Comparison of ENCODE assay signal across 12 cellular contexts in the genomic region with DNA sequence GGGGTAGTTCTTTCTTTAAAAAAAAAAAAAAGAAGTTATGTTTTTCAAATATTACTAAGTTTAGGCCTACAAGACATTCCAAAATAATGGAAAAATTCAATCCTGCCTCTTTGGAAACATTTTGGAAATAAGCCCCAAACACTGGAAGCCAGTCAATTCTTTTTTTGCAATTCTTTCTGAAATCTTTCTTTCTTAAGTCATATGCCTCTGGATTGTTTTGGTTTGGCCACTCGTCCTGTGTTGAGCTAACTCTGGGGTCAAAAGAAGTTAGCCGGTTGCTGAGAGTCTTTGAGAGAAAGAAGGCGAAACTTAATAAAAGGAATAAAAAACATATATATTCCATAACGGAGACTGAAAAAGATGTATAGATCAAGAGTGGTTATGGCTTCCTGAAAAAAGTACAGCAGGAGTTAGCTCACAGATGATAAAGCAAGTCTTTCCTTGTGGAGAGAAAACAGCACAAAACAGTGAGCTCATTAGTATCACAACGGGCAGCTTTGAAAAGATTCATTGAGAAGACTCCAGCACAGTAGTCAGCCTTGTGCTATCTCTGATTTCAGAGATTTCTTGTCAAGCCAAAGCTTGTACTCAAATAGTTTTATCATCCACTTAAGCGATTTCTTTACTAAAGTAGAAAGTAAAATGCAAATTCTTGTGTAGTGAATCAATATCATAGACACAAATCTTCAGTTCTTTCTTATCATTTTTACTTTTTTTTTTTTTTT.
DNase-seq lines count a peak whose midpoint lies in the region; ATAC-seq, FAIRE-seq and TF ChIP-seq lines count a peak whose summit lies in the region.
"Had no signal": no experiment of that assay in that cellular context is flagged by ENCODE, and none has a peak within 500 bp of the region (broad histone marks: within the 10 kb centered on the region; RNA-seq: fewer than 3 reads in every experiment).

No MANE protein-coding gene starts in this region.

- no peak overlapping the region for H4K5ac ChIP-seq in mesendoderm (ENCODE audit: low read length)

- no peak for TF ChIP-seq CTCF in fibroblast of mammary gland (conservative IDR thresholded peaks at IDR 0.05; ENCODE audit: control insufficient read depth, insufficient read depth, low read depth, low read length)
- TF ChIP-seq CTCF in thoracic aorta (IDR thresholded peaks at IDR 0.05): no peak

- no peaks in the 10 kb centered on the region for H3K79me2 ChIP-seq in mesendoderm (ENCODE audit: control insufficient read depth, insufficient read depth, low read length)

- FAIRE-seq in GM12892 (lab: Jason Lieb, UNC): no peak

- no peak overlapping the region for H2BK120ac ChIP-seq in mesendoderm (ENCODE audit: low read depth, low read length)

- ATAC-seq in SK-N-SH treated with all-trans-retinoic acid at 6 μM for 48 hours (peak; percentile 55), thoracic aorta (ENCODE audit: insufficient number of reproducible peaks, low FRiP score, low read depth) (peak; percentile 49), GM21447 (IDR thresholded peaks at IDR 0.05; ENCODE audit: unreplicated experiment) (no peak), GM19324 (IDR thresholded peaks at IDR 0.05; ENCODE audit: low FRiP score, unreplicated experiment) (no peak)

- no peak overlapping the region for H2AK5ac ChIP-seq in mesendoderm (ENCODE audit: low read length)

- no CpG with 5 or more reads among the region's 6 CpGs for WGBS in mesendoderm (ENCODE audit: extremely low coverage, insufficient coverage, low lambda C conversion rate)

- H3K27ac ChIP-seq in mesendoderm (ENCODE audit: low read depth, low read length): no peak overlapping the region
- peak overlapping the region; percentile 73 to 86 for H3K27ac ChIP-seq in thoracic aorta
- H3K27ac ChIP-seq: PC-9, prostate gland had no signal

- H3K4me3 ChIP-seq in fibroblast of mammary gland (ENCODE audit: control insufficient read depth, low read depth, low read length): no peak overlapping the region
- no peak overlapping the region for H3K4me3 ChIP-seq in mesendoderm (ENCODE audit: low read length)
- no peak overlapping the region for H3K4me3 ChIP-seq in thoracic aorta
- H3K4me3 ChIP-seq: PC-9, prostate gland had no signal

- no peak overlapping the region for H3K23ac ChIP-seq in mesendoderm (ENCODE audit: low read length)

- H3K4ac ChIP-seq in mesendoderm (ENCODE audit: low read depth, low read length): no peak overlapping the region

- no peaks in the 10 kb centered on the region for H3K79me1 ChIP-seq in mesendoderm (ENCODE audit: low read length)

- DNase-seq in fibroblast of mammary gland (ENCODE audit: low read depth): peak; percentile 38
- DNase-seq in mesendoderm: peak; percentile 62
- DNase-seq in thoracic aorta (ENCODE audit: low spot score): no peak
- no peak for DNase-seq in NCI-H748 treated with DMSO at 0.1 percent for 48 hours (lab: John Stamatoyannopoulos, UW)
- DNase-seq in GM12892 (ENCODE audit: insufficient read length): no peak
- DNase-seq: Caco-2, immature natural killer cell, PC-9 had no signal

- H3K36me3 ChIP-seq in mesendoderm (ENCODE audit: control insufficient read depth, insufficient read depth, low read length) (no peaks in the 10 kb centered on the region), thoracic aorta (no peaks in the 10 kb centered on the region)
- H3K36me3 ChIP-seq: prostate gland had no signal

- no peak overlapping the region for H3K9ac ChIP-seq in mesendoderm (ENCODE audit: low read length)

- H3K4me1 ChIP-seq in mesendoderm (ENCODE audit: control insufficient read depth, low read depth, low read length): no peaks in the 10 kb centered on the region
- H3K4me1 ChIP-seq in thoracic aorta (ENCODE audit: control insufficient read depth in 1 of 2, low read depth in 2 of 2): peaks cover 5 to 72% of the 10 kb centered on the region in 2 donors
- H3K4me1 ChIP-seq: Caco-2, prostate gland had no signal

- TF ChIP-seq POLR2A in GM12892 (IDR thresholded peaks at IDR 0.05; ENCODE audit: low read depth, low read length): no peak

- H4K8ac ChIP-seq in mesendoderm (ENCODE audit: low read depth, low read length): no peak overlapping the region

- H3K27me3 ChIP-seq in mesendoderm (ENCODE audit: insufficient read depth, low read length, poor library complexity) (no peaks in the 10 kb centered on the region), thoracic aorta (replicated peaks; ENCODE audit: insufficient read depth) (no peaks in the 10 kb centered on the region)

- no peak overlapping the region for H2BK5ac ChIP-seq in mesendoderm (ENCODE audit: low read length)

- H3K56ac ChIP-seq in mesendoderm (ENCODE audit: low read length): no peak overlapping the region

- H3K9me3 ChIP-seq in thoracic aorta: no peaks in the 10 kb centered on the region
- H3K9me3 ChIP-seq: Caco-2, prostate gland had no signal

- no peak overlapping the region for H3K18ac ChIP-seq in mesendoderm (ENCODE audit: low read length)

- no peak overlapping the region for H3K4me2 ChIP-seq in mesendoderm (ENCODE audit: low read length)
- H3K4me2 ChIP-seq: PC-9 had no signal

- H2BK15ac ChIP-seq in mesendoderm (replicated peaks; ENCODE audit: low read depth): no peak overlapping the region

TF ChIP-seq in SK-N-SH treated with all-trans-retinoic acid at 6 μM for 48 hours, 23 proteins besides CTCF, POLR2A, EP300 and RAD21:
- peak; percentile 64 for TF ChIP-seq ISL1 (CRISPR knock-in tag; IDR thresholded peaks at IDR 0.05)
- TF ChIP-seq CSDC2 (CRISPR knock-in tag; IDR thresholded peaks at IDR 0.05): no peak

Comparison
In these comparisons a context has a peak if more than half of its experiments do, and no peak if none do; other contexts are left out.
1. ATAC-seq: peak in SK-N-SH treated with all-trans-retinoic acid at 6 μM for 48 hours (single experiment) and thoracic aorta (single experiment); none in GM21447 (single experiment) and GM19324 (single experiment).
2. DNase-seq: peak in fibroblast of mammary gland (single experiment) and mesendoderm (single experiment); none in thoracic aorta (single experiment), NCI-H748 treated with DMSO at 0.1 percent for 48 hours (single experiment) and GM12892 (single experiment).